1 cellular context compared by ENCODE assay signal in genomic region chr12:130846386-130846785, GRCh38.
TF ChIP-seq lines count a peak whose summit lies in the region.

No MANE protein-coding gene starts in this region.

TF ChIP-seq in GM12878, 131 proteins besides CTCF, POLR2A, EP300 and RAD21:
- TF ChIP-seq RELB (IDR thresholded peaks at IDR 0.05; ENCODE audit: low read depth), result no peak
- no peak for TF ChIP-seq BRCA1 (IDR thresholded peaks at IDR 0.05; ENCODE audit: low read depth, low read length)
- no peak for TF ChIP-seq ATF2 (IDR thresholded peaks at IDR 0.05; ENCODE audit: low read length)
- no peak for TF ChIP-seq CBX5 (IDR thresholded peaks at IDR 0.05; ENCODE audit: low read depth)
- TF ChIP-seq CHD1 (IDR thresholded peaks at IDR 0.05; ENCODE audit: low read depth, low read length), result no peak
- TF ChIP-seq SUZ12 (IDR thresholded peaks at IDR 0.05; ENCODE audit: unreplicated experiment), result no peak
- no peak for TF ChIP-seq PML (IDR thresholded peaks at IDR 0.05; ENCODE audit: low read length)
- no peak for TF ChIP-seq NKRF (conservative IDR thresholded peaks at IDR 0.05)
- TF ChIP-seq SIX5 (IDR thresholded peaks at IDR 0.05; ENCODE audit: low read depth, low read length, severe bottlenecking), result no peak
- TF ChIP-seq FOS (IDR thresholded peaks at IDR 0.05; ENCODE audit: borderline replicate concordance, extremely low read depth, insufficient read length), result no peak
- TF ChIP-seq KLF5 (IDR thresholded peaks at IDR 0.05; ENCODE audit: partially characterized antibody), result no peak
- TF ChIP-seq REST (IDR thresholded peaks at IDR 0.05; ENCODE audit: low read depth, low read length), result no peak
- no peak for TF ChIP-seq ZBTB40 (IDR thresholded peaks at IDR 0.05; ENCODE audit: borderline replicate concordance)
- TF ChIP-seq JUND (IDR thresholded peaks at IDR 0.05; ENCODE audit: low read depth, low read length), result no peak
- TF ChIP-seq ZZZ3 (IDR thresholded peaks at IDR 0.05; ENCODE audit: control insufficient read depth, insufficient read length, low read depth), result no peak
